ENCODE assay signal across 8 cellular contexts in genomic region chr16:23148513-23149266, GRCh38. TPM values are rescaled to one million over a fixed set of nuclear protein-coding genes. Genes with fewer than 3 reads are reported as not detected.
DNase-seq lines count a peak whose midpoint lies in the region; ATAC-seq and FAIRE-seq lines count a peak whose summit lies in the region.

No MANE protein-coding gene starts in this region.

- under 1% methylated on average over 43 of the region's 103 CpGs for WGBS in mesenchymal stem cell

- peak overlapping the region; percentile 62 to 81 for H3K4ac ChIP-seq in mesenchymal stem cell (ENCODE audit: low read depth in 1 of 2, low read length in 2 of 2)

- H3K18ac ChIP-seq in mesenchymal stem cell (ENCODE audit: low read depth in 1 of 2, low read length in 2 of 2): peak overlapping the region; percentile 59 to 73

- no peak overlapping the region for H2AK5ac ChIP-seq in mesenchymal stem cell (ENCODE audit: low read length, severe bottlenecking)

- H3K4me3 ChIP-seq in effector memory CD4-positive, alpha-beta T cell (ENCODE audit: insufficient read depth, low read depth, low read length, poor library complexity, severe bottlenecking): peak overlapping the region; percentile 70
- H3K4me3 ChIP-seq in mesenchymal stem cell (ENCODE audit: insufficient read depth in 1 of 2, low read depth in 1 of 2, low read length in 2 of 2): peak overlapping the region; percentile 79 to 88

- H2BK5ac ChIP-seq in mesenchymal stem cell (ENCODE audit: low read depth, low read length, poor library complexity, severe bottlenecking): no peak overlapping the region

- H2BK15ac ChIP-seq in mesenchymal stem cell (ENCODE audit: low read depth, poor library complexity, severe bottlenecking): peak overlapping the region; percentile 48

- peak overlapping the region; percentile 6 to 69 for H3K14ac ChIP-seq in mesenchymal stem cell (ENCODE audit: low read length in 2 of 2)

- peak overlapping the region; percentile 27 for H2BK120ac ChIP-seq in mesenchymal stem cell (ENCODE audit: low read depth, low read length)

- H3K9ac ChIP-seq in mesenchymal stem cell (ENCODE audit: low read length): peak overlapping the region; percentile 82

- peak overlapping the region in 1 of 2 experiments; percentile 91 for H3K23ac ChIP-seq in mesenchymal stem cell (ENCODE audit: low read length in 2 of 2)

- DNase-seq in GM18507 (ENCODE audit: extremely low spot score, insufficient read length, low read depth): peak; percentile 23
- DNase-seq in NCI-H146 treated with DMSO at 0.1 percent for 48 hours (lab: John Stamatoyannopoulos, UW; ENCODE audit: unreplicated experiment): peak; percentile 49
- DNase-seq in activated CD4-positive, alpha-beta memory T cell treated with anti-CD3 and anti-CD28 coated beads, Interleukin-2, amount 10 ng/mL, durations not matched to agents 7 days and 5 days: peak; percentile 52
- DNase-seq in effector memory CD4-positive, alpha-beta T cell: peak; percentile 20 to 50 (median 41)
- DNase-seq in mesenchymal stem cell: peak; percentile 57
- peak; percentile 5 for DNase-seq in stimulated activated CD8-positive, alpha-beta memory T cell treated with anti-CD3 and anti-CD28 coated beads, Interleukin-15, amount 100 ng/mL, for 1 hour (ENCODE audit: low read depth)
- DNase-seq in foreskin melanocyte: no peak

- CTCF ChIA-PET in activated CD4-positive, alpha-beta memory T cell treated with anti-CD3 and anti-CD28 coated beads, Interleukin-2, amount 10 ng/mL, durations not matched to agents 7 days and 5 days (lab: Charles Lee): interaction anchor here (0.6 to 2.4 kb wide), 2 partner anchors 287 to 319 kb away, joined by 3 to 6 read pairs; no protein-coding TSS in a partner anchor

- peaks cover 16% of the 10 kb centered on the region for H3K79me1 ChIP-seq in mesenchymal stem cell (replicated peaks; ENCODE audit: low read length, poor library complexity, severe bottlenecking)

- peak overlapping the region; percentile 88 for H3K4me3 Mint-ChIP-seq in activated CD4-positive, alpha-beta memory T cell treated with anti-CD3 and anti-CD28 coated beads, Interleukin-2, amount 10 ng/mL, durations not matched to agents 7 days and 5 days

- H2BK12ac ChIP-seq in mesenchymal stem cell (ENCODE audit: low read length in 2 of 2): no peak overlapping the region

- H3K9me3 ChIP-seq in effector memory CD4-positive, alpha-beta T cell (ENCODE audit: control insufficient read depth, low read length): no peaks in the 10 kb centered on the region
- no peaks in the 10 kb centered on the region for H3K9me3 ChIP-seq in mesenchymal stem cell (ENCODE audit: control insufficient read depth, low read length)

- H3K36me3 Mint-ChIP-seq in activated CD4-positive, alpha-beta memory T cell treated with anti-CD3 and anti-CD28 coated beads, Interleukin-2, amount 10 ng/mL, durations not matched to agents 7 days and 5 days (ENCODE audit: low read depth): peaks cover 4% of the 10 kb centered on the region

- no peaks in the 10 kb centered on the region for H3K9me3 Mint-ChIP-seq in activated CD4-positive, alpha-beta memory T cell treated with anti-CD3 and anti-CD28 coated beads, Interleukin-2, amount 10 ng/mL, durations not matched to agents 7 days and 5 days

- H3K4me2 ChIP-seq in mesenchymal stem cell (ENCODE audit: low read length, poor library complexity, severe bottlenecking): peak overlapping the region; percentile 75

- H4K8ac ChIP-seq in mesenchymal stem cell (ENCODE audit: low read length): peak overlapping the region; percentile 54

- peak overlapping the region; percentile 50 for H4K91ac ChIP-seq in mesenchymal stem cell (ENCODE audit: low read length)

- peaks cover 3% of the 10 kb centered on the region for H3K27me3 Mint-ChIP-seq in activated CD4-positive, alpha-beta memory T cell treated with anti-CD3 and anti-CD28 coated beads, Interleukin-2, amount 10 ng/mL, durations not matched to agents 7 days and 5 days

- peak overlapping the region; percentile 61 for H3K27ac Mint-ChIP-seq in activated CD4-positive, alpha-beta memory T cell treated with anti-CD3 and anti-CD28 coated beads, Interleukin-2, amount 10 ng/mL, durations not matched to agents 7 days and 5 days

- peak overlapping the region; percentile 5 for H2AFZ ChIP-seq in mesenchymal stem cell (ENCODE audit: low read depth, low read length)

- POLR2A ChIA-PET in activated CD4-positive, alpha-beta memory T cell treated with anti-CD3 and anti-CD28 coated beads, Interleukin-2, amount 10 ng/mL, durations not matched to agents 7 days and 5 days (lab: Charles Lee): interaction anchor here (0.6 to 1.0 kb wide), 2 partner anchors 8 to 704 kb away, joined by 3 read pairs; no protein-coding TSS in a partner anchor

- H3K27me3 ChIP-seq in effector memory CD4-positive, alpha-beta T cell (replicated peaks; ENCODE audit: control insufficient read depth, insufficient read depth, low read length, poor library complexity, severe bottlenecking): no peaks in the 10 kb centered on the region
- peaks cover 0 to 4% of the 10 kb centered on the region in 2 experiments for H3K27me3 ChIP-seq in mesenchymal stem cell (ENCODE audit: control insufficient read depth in 1 of 2, insufficient read depth in 1 of 2, low read length in 2 of 2)

- H3K4me1 ChIP-seq in effector memory CD4-positive, alpha-beta T cell (ENCODE audit: control insufficient read depth, insufficient read depth, low read length, poor library complexity, severe bottlenecking): peaks cover 7% of the 10 kb centered on the region
- H3K4me1 ChIP-seq in mesenchymal stem cell (ENCODE audit: control insufficient read depth, insufficient read depth, low read depth, low read length): peaks cover 20% of the 10 kb centered on the region

- no peak overlapping the region for H3K27ac ChIP-seq in effector memory CD4-positive, alpha-beta T cell (ENCODE audit: insufficient read depth, low read length, poor library complexity, severe bottlenecking)
- H3K27ac ChIP-seq in mesenchymal stem cell (ENCODE audit: low read length, poor library complexity, severe bottlenecking): no peak overlapping the region

- ATAC-seq in HG02642 (IDR thresholded peaks at IDR 0.05; ENCODE audit: poor library complexity, unreplicated experiment): peak; percentile 49

- FAIRE-seq in GM18507 (lab: Jason Lieb, UNC): no peak

- no peaks in the 10 kb centered on the region for H3K36me3 ChIP-seq in effector memory CD4-positive, alpha-beta T cell (ENCODE audit: control insufficient read depth, insufficient read depth, low read length)
- no peaks in the 10 kb centered on the region for H3K36me3 ChIP-seq in mesenchymal stem cell (ENCODE audit: control insufficient read depth in 1 of 2, insufficient read depth in 2 of 2, low read depth in 1 of 2, low read length in 2 of 2)

- peaks cover 30% of the 10 kb centered on the region for H3K4me1 Mint-ChIP-seq in activated CD4-positive, alpha-beta memory T cell treated with anti-CD3 and anti-CD28 coated beads, Interleukin-2, amount 10 ng/mL, durations not matched to agents 7 days and 5 days

RNA-seq across cellular contexts. Expression of gene USP31, which starts 0.6 kb away (rescaled TPM):
- 1 to 10 TPM; 5.1 to 5.4 TPM for total RNA-seq in activated CD4-positive, alpha-beta memory T cell treated with anti-CD3 and anti-CD28 coated beads, Interleukin-2, amount 10 ng/mL, durations not matched to agents 7 days and 5 days
- 5.5 TPM for polyA plus RNA-seq in mesenchymal stem cell (2013, experiment 1 of 2)
- polyA plus RNA-seq in mesenchymal stem cell (2013, experiment 2 of 2): 5.0 TPM

RNA-seq across cellular contexts. Expression of gene SCNN1G, which starts 33.9 kb away (rescaled TPM):
- total RNA-seq in activated CD4-positive, alpha-beta memory T cell treated with anti-CD3 and anti-CD28 coated beads, Interleukin-2, amount 10 ng/mL, durations not matched to agents 7 days and 5 days: not detected
- polyA plus RNA-seq in mesenchymal stem cell (2013, experiment 1 of 2): not detected
- polyA plus RNA-seq in mesenchymal stem cell (2013, experiment 2 of 2): not detected
